In the genomic region with DNA sequence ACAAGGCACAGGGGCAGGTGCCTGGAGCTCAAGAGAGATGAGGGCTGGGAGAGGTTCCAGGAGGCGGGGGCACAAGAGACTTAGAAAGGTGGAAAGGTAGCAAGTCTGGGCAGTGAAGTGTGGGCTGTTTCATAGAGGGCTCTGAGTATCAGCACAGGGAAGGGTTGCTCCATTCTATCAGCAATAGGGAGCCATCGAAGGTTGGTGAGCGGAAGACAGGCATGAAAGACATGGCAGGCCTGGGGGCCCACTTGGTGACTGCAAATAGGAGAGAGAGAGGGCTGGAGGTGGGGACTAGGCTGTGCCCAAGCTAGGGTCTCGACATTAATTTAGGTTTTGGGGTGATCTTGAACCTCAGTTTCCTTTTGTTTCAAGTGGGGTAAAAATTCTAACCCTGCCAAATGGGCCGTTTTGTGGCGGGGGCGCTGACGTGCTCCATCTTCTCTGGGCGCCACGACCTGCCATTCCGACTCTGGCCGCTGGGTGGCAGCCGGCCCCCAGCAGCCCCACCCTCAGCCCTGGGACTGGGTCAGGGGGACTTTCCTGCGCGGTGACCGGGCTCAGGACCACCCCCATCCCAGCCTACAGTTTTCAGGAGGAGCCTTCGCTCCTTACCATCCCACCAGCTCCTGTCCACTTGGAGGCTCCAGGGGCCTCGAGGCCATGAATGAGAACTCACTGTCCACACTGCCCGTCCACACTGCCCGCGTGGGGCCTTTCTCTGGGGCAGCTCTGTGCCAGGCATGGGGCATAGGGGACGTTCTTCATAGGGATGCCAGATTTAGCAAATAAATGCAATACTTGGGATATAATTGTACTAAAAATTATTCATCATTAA, we compare ENCODE assay signal across 9 cellular contexts. TPM values are rescaled to one million over a fixed set of nuclear protein-coding genes. Genes with fewer than 3 reads are reported as not detected.
DNase-seq lines count a peak whose midpoint lies in the region; ATAC-seq and TF ChIP-seq lines count a peak whose summit lies in the region.
"Had no signal": no experiment of that assay in that cellular context is flagged by ENCODE, and none has a peak within 500 bp of the region (broad histone marks: within the 10 kb centered on the region; RNA-seq: fewer than 3 reads in every experiment).

No MANE protein-coding gene starts in this region.

- ATAC-seq in CD8-positive, alpha-beta T cell = peak; percentile 69

- H3K9me3 ChIP-seq in CD8-positive, alpha-beta T cell (ENCODE audit: low read length) = no peaks in the 10 kb centered on the region
- no peaks in the 10 kb centered on the region for H3K9me3 ChIP-seq in breast epithelium

- H3K4me1 ChIP-seq in CD8-positive, alpha-beta T cell (ENCODE audit: insufficient read depth, low read length) = no peaks in the 10 kb centered on the region
- no peaks in the 10 kb centered on the region for H3K4me1 ChIP-seq in breast epithelium

- H3K27me3 ChIP-seq in CD8-positive, alpha-beta T cell (ENCODE audit: insufficient read depth, low read length) = no peaks in the 10 kb centered on the region
- H3K27me3 ChIP-seq in breast epithelium = no peaks in the 10 kb centered on the region

- no peaks in the 10 kb centered on the region for H3K36me3 ChIP-seq in CD8-positive, alpha-beta T cell (ENCODE audit: insufficient read depth, low read length)
- no peaks in the 10 kb centered on the region for H3K36me3 ChIP-seq in breast epithelium

- no peak overlapping the region for H3K4me3 ChIP-seq in CD8-positive, alpha-beta T cell (ENCODE audit: low read depth, low read length)
- H3K4me3 ChIP-seq in WI38 (ENCODE audit: low read depth, low read length) (no peak overlapping the region), breast epithelium (no peak overlapping the region)
- H3K4me3 ChIP-seq: skin epidermis had no signal

- H3K36me3 Mint-ChIP-seq in CD8-positive, alpha-beta T cell = no peaks in the 10 kb centered on the region

- no peaks in the 10 kb centered on the region for H3K9me3 Mint-ChIP-seq in CD8-positive, alpha-beta T cell

- DNase-seq in CD8-positive, alpha-beta T cell = peak; percentile 26 to 66 (median 37)
- DNase-seq in HK-2 (ENCODE audit: unreplicated experiment) (peak; percentile 56), breast epithelium (ENCODE audit: low spot score in 2 of 2) (peak in 1 of 2 donors; percentile 26), left kidney (ENCODE audit: low read depth, low spot score) (peak; percentile 75), NCI-H2081 treated with DMSO at 0.1 percent for 48 hours (lab: John Stamatoyannopoulos, UW) (no peak), middle frontal gyrus (ENCODE audit: extremely low spot score, low spot score) (no peak)
- peak; percentile 16 to 47 (median 26) for DNase-seq in stimulated activated CD4-positive, alpha-beta T cell treated with anti-CD3 and anti-CD28 coated beads, TNF-alpha, amount 100 ng/mL, for 4 hours (ENCODE audit: low read depth in 3 of 3)

- CTCF ChIA-PET in CD8-positive, alpha-beta T cell (lab: Charles Lee) = interaction anchor here (0.7 to 2.8 kb wide), 15 partner anchors 9 to 402 kb away, joined by 3 to 23 read pairs (median 3); no protein-coding TSS in a partner anchor

- TF ChIP-seq POLR2A in breast epithelium (IDR thresholded peaks at IDR 0.05) = no peak

- TF ChIP-seq CTCF in CD8-positive, alpha-beta T cell (IDR thresholded peaks at IDR 0.05) = peak; percentile 81
- TF ChIP-seq CTCF in WI38 (IDR thresholded peaks at IDR 0.05; ENCODE audit: low read depth, low read length) = peak; percentile 96
- peak; percentile 62 to 85 (median 85) for TF ChIP-seq CTCF in breast epithelium (IDR thresholded peaks at IDR 0.05)

- H3K27ac ChIP-seq in CD8-positive, alpha-beta T cell (ENCODE audit: low read depth, low read length) = no peak overlapping the region
- no peak overlapping the region for H3K27ac ChIP-seq in breast epithelium
- H3K27ac ChIP-seq: skin epidermis had no signal

- peaks cover 3% of the 10 kb centered on the region for H3K27me3 Mint-ChIP-seq in CD8-positive, alpha-beta T cell (ENCODE audit: low read depth)

- H3K27ac Mint-ChIP-seq in CD8-positive, alpha-beta T cell = no peak overlapping the region

- no peak overlapping the region for H3K4me3 Mint-ChIP-seq in CD8-positive, alpha-beta T cell

- POLR2A ChIA-PET in CD8-positive, alpha-beta T cell (lab: Charles Lee) = no interaction called here

- intact Hi-C loops in CD8-positive, alpha-beta T cell (cut with DNase I, micrococcal nuclease) = loop anchor here in 1 of 2 experiments (2.0 kb wide), 1 partner anchor 283 kb away; no protein-coding TSS in a partner anchor
- intact Hi-C loops in breast epithelium (cut with DNase I; ENCODE audit: low total_unique reads) = no loop called here

- H3K4me1 Mint-ChIP-seq in CD8-positive, alpha-beta T cell (ENCODE audit: low read depth) = peaks cover 7% of the 10 kb centered on the region

RNA-seq across cellular contexts. Expression of a gene that starts 37.2 kb away (rescaled TPM):
- total RNA-seq in CD8-positive, alpha-beta T cell = 1 to 10 TPM; 4.3 to 4.5 TPM
- 10 to 100 TPM; 52.4 to 93.9 (median 66.6) TPM for total RNA-seq in breast epithelium

Comparison
In these comparisons a context has a peak if more than half of its experiments do, and no peak if none do; other contexts are left out.
1. DNase-seq: peak in CD8-positive, alpha-beta T cell (7 of 7), HK-2 (single experiment), left kidney (single experiment) and stimulated activated CD4-positive, alpha-beta T cell treated with anti-CD3 and anti-CD28 coated beads, TNF-alpha, amount 100 ng/mL, for 4 hours (3 of 3); none in NCI-H2081 treated with DMSO at 0.1 percent for 48 hours (single experiment) and middle frontal gyrus (single experiment).
2. RNA of a gene that starts 37.2 kb away (total RNA-seq): 52.4 to 93.9 TPM in breast epithelium; 4.3 to 4.5 TPM in CD8-positive, alpha-beta T cell; every median in the first group is over 4 times any median in the second.
3. Peak in every context shown above with its lines, with median percentiles within 50 percentile points of each other: CTCF ChIP-seq.